In genomic region chr15:100285641-100286295, GRCh38 we compare ENCODE assay signal across 15 cellular contexts. TPM values are rescaled to one million over a fixed set of nuclear protein-coding genes. Genes with fewer than 3 reads are reported as not detected.
DNase-seq lines count a peak whose midpoint lies in the region; ATAC-seq and TF ChIP-seq lines count a peak whose summit lies in the region.
"Had no signal": no experiment of that assay in that cellular context is flagged by ENCODE, and none has a peak within 500 bp of the region (broad histone marks: within the 10 kb centered on the region; RNA-seq: fewer than 3 reads in every experiment).

No MANE protein-coding gene starts in this region.

- H2AK5ac ChIP-seq in trophoblast cell (ENCODE audit: low read length), result no peak overlapping the region

- no peaks in the 10 kb centered on the region for H3K79me2 ChIP-seq in trophoblast cell (ENCODE audit: control insufficient read depth, insufficient read depth, low read length, poor library complexity)

- DNase-seq in activated CD8-positive, alpha-beta T cell treated with anti-CD3 and anti-CD28 coated beads, Interleukin-2, amount 10 ng/mL, durations not matched to agents 7 days and 5 days, result peak; percentile 14
- DNase-seq in activated CD8-positive, alpha-beta T cell treated with anti-CD3 and anti-CD28 coated beads for 36 hours, result no peak
- DNase-seq in RWPE2 (ENCODE audit: low spot score) (peak; percentile 56), lung (ENCODE audit: low spot score) (peak; percentile 27), trophoblast cell (no peak)
- DNase-seq in activated naive CD8-positive, alpha-beta T cell treated with anti-CD3 and anti-CD28 coated beads, Interleukin-2, amount 50 U/mL, for 24 hours, result no peak
- DNase-seq in stimulated activated naive B cell treated with anti-CD40 and anti-IgM and Interleukin-4, amounts not matched to agents 10 μg/mL and 1 μg/mL and 100 μg/mL, for 72 hours, result no peak
- DNase-seq: 8988T; AML-193; Caco-2; CD8-positive, alpha-beta memory T cell; DMS53; GM23248 had no signal

- H3K9me3 ChIP-seq in RWPE2 (ENCODE audit: severe bottlenecking) (no peaks in the 10 kb centered on the region), lung (ENCODE audit: control insufficient read depth in 2 of 2, insufficient read depth in 1 of 2, low read length in 1 of 2) (peaks cover 0 to 4% of the 10 kb centered on the region in 2 donors), trophoblast cell (ENCODE audit: insufficient read depth, low read depth, low read length) (no peaks in the 10 kb centered on the region)
- H3K9me3 ChIP-seq: BLaER1, Caco-2 had no signal

- no peaks in the 10 kb centered on the region for H3K79me1 ChIP-seq in trophoblast cell (ENCODE audit: low read length)

- no peak overlapping the region for H2BK5ac ChIP-seq in trophoblast cell (ENCODE audit: low read depth, low read length, poor library complexity)

- H3K27me3 ChIP-seq in RWPE2 (ENCODE audit: insufficient read depth, poor library complexity, severe bottlenecking), result no peaks in the 10 kb centered on the region
- H3K27me3 ChIP-seq in lung (ENCODE audit: control insufficient read depth, insufficient read depth), result no peaks in the 10 kb centered on the region
- H3K27me3 ChIP-seq in trophoblast cell (ENCODE audit: insufficient read depth, low read length), result no peaks in the 10 kb centered on the region
- H3K27me3 ChIP-seq: BLaER1 had no signal

- H3K36me3 ChIP-seq in RWPE2 (ENCODE audit: low read depth), result no peaks in the 10 kb centered on the region
- no peaks in the 10 kb centered on the region for H3K36me3 ChIP-seq in lung (ENCODE audit: control insufficient read depth in 2 of 2, insufficient read depth in 2 of 2, low read length in 2 of 2)
- no peaks in the 10 kb centered on the region for H3K36me3 ChIP-seq in trophoblast cell (ENCODE audit: control insufficient read depth in 1 of 2, insufficient read depth in 2 of 2, low read length in 2 of 2)
- H3K36me3 ChIP-seq: BLaER1 had no signal

- no peak overlapping the region for H3K4me3 ChIP-seq in RWPE2 (ENCODE audit: severe bottlenecking)
- H3K4me3 ChIP-seq in lung, result no peak overlapping the region
- peak overlapping the region; percentile 13 for H3K4me3 ChIP-seq in trophoblast cell (ENCODE audit: low read depth, low read length)
- H3K4me3 ChIP-seq: BLaER1, GM23248 had no signal

- H4K91ac ChIP-seq in trophoblast cell (ENCODE audit: low read depth, low read length), result no peak overlapping the region

- no peak overlapping the region for H3K4me2 ChIP-seq in trophoblast cell (ENCODE audit: low read length)
- H3K4me2 ChIP-seq: BLaER1 had no signal

- H3K14ac ChIP-seq in trophoblast cell (ENCODE audit: low read length), result no peak overlapping the region

- 92 to 93% methylated on average over 15 of the region's 15 CpGs for WGBS in lung, 2 donors
- no CpG with 5 or more reads among the region's 15 CpGs for WGBS in trophoblast cell (ENCODE audit: extremely low coverage, insufficient coverage, insufficient read length)

- H3K4me3 Mint-ChIP-seq in activated CD8-positive, alpha-beta T cell treated with anti-CD3 and anti-CD28 coated beads, Interleukin-2, amount 10 ng/mL, durations not matched to agents 7 days and 5 days, result no peak overlapping the region
- no peak overlapping the region for H3K4me3 Mint-ChIP-seq in activated CD8-positive, alpha-beta T cell treated with anti-CD3 and anti-CD28 coated beads for 36 hours
- no peak overlapping the region for H3K4me3 Mint-ChIP-seq in activated naive CD8-positive, alpha-beta T cell treated with anti-CD3 and anti-CD28 coated beads, Interleukin-2, amount 50 U/mL, for 24 hours
- no peak overlapping the region for H3K4me3 Mint-ChIP-seq in stimulated activated naive B cell treated with anti-CD40 and anti-IgM and Interleukin-4, amounts not matched to agents 10 μg/mL and 1 μg/mL and 100 μg/mL, for 72 hours

- POLR2A ChIA-PET in activated CD8-positive, alpha-beta T cell treated with anti-CD3 and anti-CD28 coated beads, Interleukin-2, amount 10 ng/mL, durations not matched to agents 7 days and 5 days (lab: Charles Lee), result no interaction called here
- POLR2A ChIA-PET in activated CD8-positive, alpha-beta T cell treated with anti-CD3 and anti-CD28 coated beads for 36 hours (lab: Charles Lee), result no interaction called here

- H4K8ac ChIP-seq in trophoblast cell (ENCODE audit: low read depth, low read length), result no peak overlapping the region

- intact Hi-C loops in activated CD8-positive, alpha-beta T cell treated with anti-CD3 and anti-CD28 coated beads for 36 hours (cut with micrococcal nuclease), result no loop called here

- H3K4ac ChIP-seq in trophoblast cell (ENCODE audit: low read depth, low read length), result no peak overlapping the region

- CTCF ChIA-PET in activated CD8-positive, alpha-beta T cell treated with anti-CD3 and anti-CD28 coated beads, Interleukin-2, amount 10 ng/mL, durations not matched to agents 7 days and 5 days (lab: Charles Lee), result no interaction called here
- CTCF ChIA-PET in activated CD8-positive, alpha-beta T cell treated with anti-CD3 and anti-CD28 coated beads for 36 hours (lab: Charles Lee), result no interaction called here

- H2AFZ ChIP-seq in trophoblast cell (ENCODE audit: insufficient read depth, low read length, poor library complexity), result no peak overlapping the region
- H2AFZ ChIP-seq: GM23248 had no signal

- H3K36me3 Mint-ChIP-seq in activated CD8-positive, alpha-beta T cell treated with anti-CD3 and anti-CD28 coated beads, Interleukin-2, amount 10 ng/mL, durations not matched to agents 7 days and 5 days (ENCODE audit: low read depth), result peaks cover 2% of the 10 kb centered on the region
- peaks cover 2% of the 10 kb centered on the region for H3K36me3 Mint-ChIP-seq in activated CD8-positive, alpha-beta T cell treated with anti-CD3 and anti-CD28 coated beads for 36 hours (ENCODE audit: low read depth)
- H3K36me3 Mint-ChIP-seq in activated naive CD8-positive, alpha-beta T cell treated with anti-CD3 and anti-CD28 coated beads, Interleukin-2, amount 50 U/mL, for 24 hours (ENCODE audit: low read depth), result peaks cover 2% of the 10 kb centered on the region
- H3K36me3 Mint-ChIP-seq in stimulated activated naive B cell treated with anti-CD40 and anti-IgM and Interleukin-4, amounts not matched to agents 10 μg/mL and 1 μg/mL and 100 μg/mL, for 72 hours, result no peaks in the 10 kb centered on the region

- no peak overlapping the region for H3K27ac ChIP-seq in RWPE2 (ENCODE audit: poor library complexity, severe bottlenecking)
- H3K27ac ChIP-seq in lung (ENCODE audit: low read depth in 1 of 2, low read length in 1 of 2), result peak overlapping the region in 1 of 2 donors; percentile 15
- no peak overlapping the region for H3K27ac ChIP-seq in trophoblast cell (ENCODE audit: low read depth, low read length)
- H3K27ac ChIP-seq: BLaER1, GM23248 had no signal

- H3K4me1 Mint-ChIP-seq in activated CD8-positive, alpha-beta T cell treated with anti-CD3 and anti-CD28 coated beads, Interleukin-2, amount 10 ng/mL, durations not matched to agents 7 days and 5 days (ENCODE audit: low read depth), result peaks cover under 1% of the 10 kb centered on the region
- peaks cover 1% of the 10 kb centered on the region for H3K4me1 Mint-ChIP-seq in activated CD8-positive, alpha-beta T cell treated with anti-CD3 and anti-CD28 coated beads for 36 hours (ENCODE audit: low read depth)
- no peaks in the 10 kb centered on the region for H3K4me1 Mint-ChIP-seq in activated naive CD8-positive, alpha-beta T cell treated with anti-CD3 and anti-CD28 coated beads, Interleukin-2, amount 50 U/mL, for 24 hours
- no peaks in the 10 kb centered on the region for H3K4me1 Mint-ChIP-seq in stimulated activated naive B cell treated with anti-CD40 and anti-IgM and Interleukin-4, amounts not matched to agents 10 μg/mL and 1 μg/mL and 100 μg/mL, for 72 hours

- no peak overlapping the region for H3K18ac ChIP-seq in trophoblast cell (ENCODE audit: low read length)

- no peak for TF ChIP-seq CTCF in activated CD8-positive, alpha-beta T cell treated with anti-CD3 and anti-CD28 coated beads for 36 hours (IDR thresholded peaks at IDR 0.05)
- TF ChIP-seq CTCF in RWPE2 (IDR thresholded peaks at IDR 0.05; ENCODE audit: poor library complexity, severe bottlenecking), result no peak
- TF ChIP-seq CTCF in lung (IDR thresholded peaks at IDR 0.05; ENCODE audit: control extremely low read depth, extremely low read depth), result no peak

- no peak for ATAC-seq in activated CD8-positive, alpha-beta T cell treated with anti-CD3 and anti-CD28 coated beads, Interleukin-2, amount 10 ng/mL, durations not matched to agents 7 days and 5 days
- no peak for ATAC-seq in activated CD8-positive, alpha-beta T cell treated with anti-CD3 and anti-CD28 coated beads for 36 hours
- ATAC-seq in RWPE2 (ENCODE audit: low read depth) (no peak), lung (ENCODE audit: insufficient read depth, low FRiP score) (no peak), GM21526 (IDR thresholded peaks at IDR 0.05; ENCODE audit: low FRiP score, unreplicated experiment) (no peak)
- no peak for ATAC-seq in activated naive CD8-positive, alpha-beta T cell treated with anti-CD3 and anti-CD28 coated beads, Interleukin-2, amount 50 U/mL, for 24 hours
- no peak for ATAC-seq in stimulated activated naive B cell treated with anti-CD40 and anti-IgM and Interleukin-4, amounts not matched to agents 10 μg/mL and 1 μg/mL and 100 μg/mL, for 72 hours (replicated peaks)

- no peak overlapping the region for H3K27ac Mint-ChIP-seq in activated CD8-positive, alpha-beta T cell treated with anti-CD3 and anti-CD28 coated beads, Interleukin-2, amount 10 ng/mL, durations not matched to agents 7 days and 5 days
- H3K27ac Mint-ChIP-seq in activated CD8-positive, alpha-beta T cell treated with anti-CD3 and anti-CD28 coated beads for 36 hours, result no peak overlapping the region
- H3K27ac Mint-ChIP-seq in activated naive CD8-positive, alpha-beta T cell treated with anti-CD3 and anti-CD28 coated beads, Interleukin-2, amount 50 U/mL, for 24 hours, result no peak overlapping the region
- H3K27ac Mint-ChIP-seq in stimulated activated naive B cell treated with anti-CD40 and anti-IgM and Interleukin-4, amounts not matched to agents 10 μg/mL and 1 μg/mL and 100 μg/mL, for 72 hours, result no peak overlapping the region
- H3K27ac Mint-ChIP-seq: CD8-positive, alpha-beta memory T cell had no signal

- peaks cover 7% of the 10 kb centered on the region for H3K4me1 ChIP-seq in RWPE2 (ENCODE audit: insufficient read depth, poor library complexity, severe bottlenecking)
- H3K4me1 ChIP-seq in lung (ENCODE audit: control insufficient read depth in 2 of 2, insufficient read depth in 2 of 2, low read length in 2 of 2), result peaks cover 0 to 4% of the 10 kb centered on the region in 2 donors
- no peaks in the 10 kb centered on the region for H3K4me1 ChIP-seq in trophoblast cell (ENCODE audit: control insufficient read depth in 1 of 2, insufficient read depth in 2 of 2, low read length in 2 of 2)
- H3K4me1 ChIP-seq: BLaER1, Caco-2 had no signal

- H4K12ac ChIP-seq in trophoblast cell (ENCODE audit: low read depth, low read length), result no peak overlapping the region

- no peak overlapping the region for H3K9ac ChIP-seq in trophoblast cell (ENCODE audit: low read length)
- H3K9ac ChIP-seq: BLaER1, GM23248 had no signal

- no peak overlapping the region for H3K23ac ChIP-seq in trophoblast cell (ENCODE audit: low read length)

- no peak overlapping the region for H2BK120ac ChIP-seq in trophoblast cell (ENCODE audit: insufficient read depth, low read length, poor library complexity)

- peaks cover 2% of the 10 kb centered on the region for H3K27me3 Mint-ChIP-seq in activated CD8-positive, alpha-beta T cell treated with anti-CD3 and anti-CD28 coated beads, Interleukin-2, amount 10 ng/mL, durations not matched to agents 7 days and 5 days (ENCODE audit: low read depth)
- H3K27me3 Mint-ChIP-seq in activated CD8-positive, alpha-beta T cell treated with anti-CD3 and anti-CD28 coated beads for 36 hours, result no peaks in the 10 kb centered on the region
- no peaks in the 10 kb centered on the region for H3K27me3 Mint-ChIP-seq in activated naive CD8-positive, alpha-beta T cell treated with anti-CD3 and anti-CD28 coated beads, Interleukin-2, amount 50 U/mL, for 24 hours
- H3K27me3 Mint-ChIP-seq in stimulated activated naive B cell treated with anti-CD40 and anti-IgM and Interleukin-4, amounts not matched to agents 10 μg/mL and 1 μg/mL and 100 μg/mL, for 72 hours, result peaks cover 0 to 4% of the 10 kb centered on the region in 2 donors

- no peak overlapping the region for H2BK12ac ChIP-seq in trophoblast cell (ENCODE audit: low read length)

- peaks cover 3% of the 10 kb centered on the region for H3K9me3 Mint-ChIP-seq in activated CD8-positive, alpha-beta T cell treated with anti-CD3 and anti-CD28 coated beads, Interleukin-2, amount 10 ng/mL, durations not matched to agents 7 days and 5 days (ENCODE audit: insufficient read depth)
- peaks cover 2% of the 10 kb centered on the region for H3K9me3 Mint-ChIP-seq in activated CD8-positive, alpha-beta T cell treated with anti-CD3 and anti-CD28 coated beads for 36 hours
- H3K9me3 Mint-ChIP-seq in activated naive CD8-positive, alpha-beta T cell treated with anti-CD3 and anti-CD28 coated beads, Interleukin-2, amount 50 U/mL, for 24 hours, result peaks cover 10% of the 10 kb centered on the region
- peaks cover 6 to 17% of the 10 kb centered on the region in 2 donors for H3K9me3 Mint-ChIP-seq in stimulated activated naive B cell treated with anti-CD40 and anti-IgM and Interleukin-4, amounts not matched to agents 10 μg/mL and 1 μg/mL and 100 μg/mL, for 72 hours

RNA-seq across cellular contexts. Expression of gene ADAMTS17, which starts 56.0 kb away (rescaled TPM):
- total RNA-seq in activated CD8-positive, alpha-beta T cell treated with anti-CD3 and anti-CD28 coated beads, Interleukin-2, amount 10 ng/mL, durations not matched to agents 7 days and 5 days, result 1 to 10 TPM; 5.1 to 6.0 TPM
- 1 to 10 TPM in 1 of 2 experiments, under 1 TPM in 1; 0.60 to 1.5 TPM for total RNA-seq in activated CD8-positive, alpha-beta T cell treated with anti-CD3 and anti-CD28 coated beads for 36 hours
- total RNA-seq in lung, result 1 to 10 TPM; 2.7 to 6.6 TPM
- polyA plus RNA-seq in lung, result 1 to 10 TPM in 1 of 2 donors, under 1 TPM in 1; 0.47 to 1.6 TPM
- 0.26 and 0.37 TPM in 2 replicates for polyA plus RNA-seq in trophoblast cell (2013)
- total RNA-seq: GM23248 had no signal
- polyA plus RNA-seq: GM23248 had no signal

Comparison
In these comparisons a context has a peak if more than half of its experiments do, and no peak if none do; other contexts are left out.
1. DNase-seq: peak in activated CD8-positive, alpha-beta T cell treated with anti-CD3 and anti-CD28 coated beads, Interleukin-2, amount 10 ng/mL, durations not matched to agents 7 days and 5 days (single experiment), RWPE2 (single experiment) and lung (single experiment); none in activated CD8-positive, alpha-beta T cell treated with anti-CD3 and anti-CD28 coated beads for 36 hours (single experiment), trophoblast cell (0 of 2), activated naive CD8-positive, alpha-beta T cell treated with anti-CD3 and anti-CD28 coated beads, Interleukin-2, amount 50 U/mL, for 24 hours (single experiment) and stimulated activated naive B cell treated with anti-CD40 and anti-IgM and Interleukin-4, amounts not matched to agents 10 μg/mL and 1 μg/mL and 100 μg/mL, for 72 hours (single experiment).